In the genomic region with DNA sequence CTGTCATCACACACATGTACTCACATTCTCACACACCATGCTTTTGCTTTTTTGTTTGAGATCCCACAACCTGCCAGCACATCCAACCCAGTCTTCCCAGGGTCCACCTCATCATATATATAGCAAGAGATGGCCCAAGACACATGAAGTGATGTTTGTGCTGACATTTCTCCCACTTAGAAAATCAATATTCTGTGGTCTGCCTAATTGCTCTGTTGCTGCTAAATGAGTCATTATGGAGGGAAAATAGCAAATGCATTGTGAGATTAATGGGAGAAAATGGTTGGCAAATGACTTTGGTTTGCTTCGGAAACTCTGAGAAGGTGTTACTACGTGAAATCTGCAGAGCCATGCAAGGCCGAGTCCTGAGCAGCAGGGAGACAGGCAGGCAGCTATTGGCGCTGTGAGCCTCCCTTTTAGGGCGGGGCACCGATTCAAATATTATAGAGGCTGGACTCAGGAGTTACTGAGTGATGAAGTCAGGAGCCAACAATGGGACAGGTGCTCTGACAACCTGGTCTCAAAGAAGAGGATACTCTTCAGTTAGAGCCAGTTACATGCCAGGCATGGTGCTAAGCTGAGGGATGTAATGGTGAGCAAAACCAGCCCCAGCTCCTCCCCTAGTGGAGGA, we compare ENCODE assay signal across 20 cellular contexts.
"Had no signal": no experiment of that assay in that cellular context is flagged by ENCODE, and none has a peak within 500 bp of the region (broad histone marks: within the 10 kb centered on the region; RNA-seq: fewer than 3 reads in every experiment).

No MANE protein-coding gene starts in this region.

- H3K9me3 Mint-ChIP-seq: activated B cell treated with CpG ODN at 0.5 μM for 24 hours; activated CD4-positive, alpha-beta T cell treated with anti-CD3 and anti-CD28 coated beads, Interleukin-2, amount 10 ng/mL, durations not matched to agents 24 days and 14 days; memory B cell; natural killer cell; stimulated activated memory B cell treated with anti-CD40 and anti-IgM and Interleukin-4, amounts not matched to agents 10 μg/mL and 1 μg/mL and 100 μg/mL, for 72 hours had no signal

- FAIRE-seq: kidney had no signal

- H3K4me3 Mint-ChIP-seq: activated B cell treated with CpG ODN at 0.5 μM for 24 hours; activated CD4-positive, alpha-beta T cell treated with anti-CD3 and anti-CD28 coated beads, Interleukin-2, amount 10 ng/mL, durations not matched to agents 24 days and 14 days; activated CD8-positive, alpha-beta T cell treated with anti-CD3 and anti-CD28 coated beads, Interleukin-2, amount 10 ng/mL, durations not matched to agents 7 days and 5 days; activated naive CD8-positive, alpha-beta T cell; memory B cell; natural killer cell; stimulated activated memory B cell treated with anti-CD40 and anti-IgM and Interleukin-4, amounts not matched to agents 10 μg/mL and 1 μg/mL and 100 μg/mL, for 72 hours had no signal

- H3K27me3 Mint-ChIP-seq: activated B cell treated with CpG ODN at 0.5 μM for 24 hours; activated naive CD8-positive, alpha-beta T cell had no signal

- H3K4me1 Mint-ChIP-seq: activated B cell treated with CpG ODN at 0.5 μM for 24 hours; memory B cell; natural killer cell; stimulated activated memory B cell treated with anti-CD40 and anti-IgM and Interleukin-4, amounts not matched to agents 10 μg/mL and 1 μg/mL and 100 μg/mL, for 72 hours had no signal

- H3K27ac Mint-ChIP-seq: activated B cell treated with CpG ODN at 0.5 μM for 24 hours; activated CD4-positive, alpha-beta T cell treated with anti-CD3 and anti-CD28 coated beads, Interleukin-2, amount 10 ng/mL, durations not matched to agents 24 days and 14 days; activated CD8-positive, alpha-beta T cell treated with anti-CD3 and anti-CD28 coated beads, Interleukin-2, amount 10 ng/mL, durations not matched to agents 7 days and 5 days; activated naive CD8-positive, alpha-beta T cell; memory B cell; natural killer cell; stimulated activated memory B cell treated with anti-CD40 and anti-IgM and Interleukin-4, amounts not matched to agents 10 μg/mL and 1 μg/mL and 100 μg/mL, for 72 hours had no signal

- DNase-seq: activated B cell treated with CpG ODN at 0.5 μM for 24 hours; activated CD4-positive, alpha-beta T cell treated with anti-CD3 and anti-CD28 coated beads, Interleukin-2, amount 10 ng/mL, durations not matched to agents 24 days and 14 days; activated CD8-positive, alpha-beta memory T cell treated with anti-CD3 and anti-CD28 coated beads, Interleukin-2, amount 50 U/mL, for 48 hours; activated CD8-positive, alpha-beta T cell treated with anti-CD3 and anti-CD28 coated beads, Interleukin-2, amount 10 ng/mL, durations not matched to agents 7 days and 5 days; activated gamma-delta T cell treated with Interleukin-2 at 50 U/mL for 16 hours; amygdala; body of pancreas; cortex of kidney; effector CD4-positive, alpha-beta T cell; foreskin fibroblast; hypothalamus; kidney; left ventricle myocardium inferior; natural killer cell; posterior cingulate gyrus; thyroid gland; uterus had no signal

- H3K36me3 Mint-ChIP-seq: activated naive CD8-positive, alpha-beta T cell; memory B cell; natural killer cell; stimulated activated memory B cell treated with anti-CD40 and anti-IgM and Interleukin-4, amounts not matched to agents 10 μg/mL and 1 μg/mL and 100 μg/mL, for 72 hours had no signal
